In genomic region chr6:85643530-85644373, GRCh38 we compare ENCODE assay signal across 8 cellular contexts. TPM values are rescaled to one million over a fixed set of nuclear protein-coding genes. Genes with fewer than 3 reads are reported as not detected.
DNase-seq lines count a peak whose midpoint lies in the region; ATAC-seq, FAIRE-seq and TF ChIP-seq lines count a peak whose summit lies in the region.

No MANE protein-coding gene starts in this region.

- CTCF ChIA-PET in RWPE1 (lab: Yijun Ruan, JAX): interaction anchor here (0.8 kb wide), 1 partner anchor 24 kb away, joined by 6 read pairs; no protein-coding TSS in a partner anchor

- H3K36me3 ChIP-seq in gastroesophageal sphincter (peaks cover 0 to 19% of the 10 kb centered on the region in 2 donors), neutrophil (no peaks in the 10 kb centered on the region)

- H3K9me3 ChIP-seq in gastroesophageal sphincter (no peaks in the 10 kb centered on the region), neutrophil (no peaks in the 10 kb centered on the region)

- no peak for TF ChIP-seq EP300 in gastroesophageal sphincter (IDR thresholded peaks at IDR 0.05)

- H3K27me3 ChIP-seq in gastroesophageal sphincter (no peaks in the 10 kb centered on the region), neutrophil (no peaks in the 10 kb centered on the region)

- TF ChIP-seq CTCF in LNCaP clone FGC (IDR thresholded peaks at IDR 0.05; ENCODE audit: control insufficient read depth, extremely low read depth, insufficient read depth) (no peak), RWPE1 (conservative IDR thresholded peaks at IDR 0.05; ENCODE audit: low read depth) (no peak), gastroesophageal sphincter (IDR thresholded peaks at IDR 0.05) (peak in 1 of 4 experiments; percentile 2), neutrophil (IDR thresholded peaks at IDR 0.05) (no peak)

- TF ChIP-seq POLR2A in H54 (IDR thresholded peaks at IDR 0.05; ENCODE audit: low read depth, low read length) (peak; percentile 76), gastroesophageal sphincter (IDR thresholded peaks at IDR 0.05) (peak; percentile 79 to 83)

- WGBS in gastroesophageal sphincter (ENCODE audit: low coverage in 1 of 2), 2 donors: 0% methylated on average over 1 of the region's 76 CpGs

- peak overlapping the region; percentile 66 for H3K4me3 ChIP-seq in LNCaP clone FGC (ENCODE audit: low read depth, low read length)
- H3K4me3 ChIP-seq in gastroesophageal sphincter: peak overlapping the region; percentile 44 to 91
- peak overlapping the region; percentile 92 to 93 for H3K4me3 ChIP-seq in neutrophil (ENCODE audit: low read depth in 1 of 2, low read length in 1 of 2)

- ATAC-seq in gastroesophageal sphincter: peak; percentile 74

- H3K27ac ChIP-seq in RWPE1 (peak overlapping the region; percentile 100), gastroesophageal sphincter (peak overlapping the region; percentile 97 to 99 (median 98)), neutrophil (peak overlapping the region; percentile 97)

- H3K4me1 ChIP-seq in gastroesophageal sphincter (peaks cover 0 to 42% (median 17%) of the 10 kb centered on the region in 3 donors), neutrophil (ENCODE audit: control insufficient read depth in 1 of 2, insufficient read depth in 1 of 2, low read depth in 1 of 2, low read length in 1 of 2) (peaks cover 24% of the 10 kb centered on the region in 2 experiments)

- FAIRE-seq in H54 (lab: Jason Lieb, UNC): peak; percentile 85

- DNase-seq in ELR (ENCODE audit: low read depth) (peak; percentile 92), H54 (ENCODE audit: insufficient read length, low spot score) (peak; percentile 78), LNCaP clone FGC (ENCODE audit: low read depth) (peak; percentile 77), RWPE1 (ENCODE audit: low spot score) (peak; percentile 95), superior temporal gyrus (ENCODE audit: extremely low spot score) (peak; percentile 79)
- peak; percentile 54 to 78 (median 66) for DNase-seq in activated naive CD4-positive, alpha-beta T cell (lab: John Stamatoyannopoulos, UW)

- POLR2A ChIA-PET in RWPE1 (lab: Yijun Ruan, JAX; ENCODE audit: low non-redundant PET): interaction anchor here (0.6 to 2.9 kb wide), 6 partner anchors 8 to 193 kb away, joined by 3 to 37 read pairs (median 4); partner anchors contain the start of gene NT5E

RNA-seq across cellular contexts. Expression of gene SYNCRIP, which starts 1.1 kb away (rescaled TPM):
- total RNA-seq in gastroesophageal sphincter: 100 to 1,000 TPM in 2 of 4 donors, 10 to 100 TPM in 2; 78.4 to 105 (median 97.9) TPM

RNA-seq across cellular contexts. Expression of gene SNX14, which starts 50.1 kb away (rescaled TPM):
- 100 to 1,000 TPM in 1 of 4 donors, 10 to 100 TPM in 3; 28.7 to 105 (median 48.8) TPM for total RNA-seq in gastroesophageal sphincter

Comparison
In these comparisons a context has a peak if more than half of its experiments do, and no peak if none do; other contexts are left out.
1. Peak in every context shown above with its lines: DNase-seq, ATAC-seq, H3K4me3 ChIP-seq and H3K27ac ChIP-seq.